15 cellular contexts compared by ENCODE assay signal in genomic region chr11:48094643-48095339, GRCh38.
A peak's percentile ranks its signal among the peaks of the same experiment; 100 is the strongest.
DNase-seq lines count a peak whose midpoint lies in the region; ATAC-seq and TF ChIP-seq lines count a peak whose summit lies in the region.
"Had no signal": no experiment of that assay in that cellular context is flagged by ENCODE, and none has a peak within 500 bp of the region (broad histone marks: within the 10 kb centered on the region; RNA-seq: fewer than 3 reads in every experiment).

No MANE protein-coding gene starts in this region.

- peaks cover 57% of the 10 kb centered on the region for H3K4me1 Mint-ChIP-seq in T-helper 1 cell treated with Interleukin-12 subunit alpha and Interleukin-12 subunit beta and Interleukin-4 antibody, amounts not matched to agents 30 μg/mL and 1 μg/mL, for 36 hours (ENCODE audit: low read depth)
- H3K4me1 Mint-ChIP-seq in brain (peaks cover 62% of the 10 kb centered on the region), memory B cell (peaks cover 39% of the 10 kb centered on the region)

- intact Hi-C loops in posterior vena cava (cut with DNase I): no loop called here

- DNase-seq in T-helper 1 cell (no peak), memory B cell (ENCODE audit: low spot score in 2 of 2) (no peak), superior temporal gyrus (ENCODE audit: extremely low spot score) (peak; percentile 89), posterior vena cava (ENCODE audit: low spot score) (no peak), germinal center (ENCODE audit: low spot score) (no peak), SW480 (ENCODE audit: low spot score) (no peak)
- DNase-seq: activated CD4-positive, CD25-positive, alpha-beta regulatory T cell treated with anti-CD3 and anti-CD28 coated beads, Interleukin-2, amount 50 U/mL, for 72 hours; activated T-cell treated with anti-CD3 and anti-CD28 coated beads for 4 hours; effector CD8-positive, alpha-beta T cell; GF-D8; mucosa of descending colon; NCI-H1048 had no signal

- peaks cover 25% of the 10 kb centered on the region for H3K36me3 Mint-ChIP-seq in T-helper 1 cell treated with Interleukin-12 subunit alpha and Interleukin-12 subunit beta and Interleukin-4 antibody, amounts not matched to agents 30 μg/mL and 1 μg/mL, for 36 hours (ENCODE audit: low read depth)
- H3K36me3 Mint-ChIP-seq in brain (no peaks in the 10 kb centered on the region), memory B cell (no peaks in the 10 kb centered on the region)
- H3K36me3 Mint-ChIP-seq: IgD-negative memory B cell had no signal

- H3K4me3 Mint-ChIP-seq in T-helper 1 cell treated with Interleukin-12 subunit alpha and Interleukin-12 subunit beta and Interleukin-4 antibody, amounts not matched to agents 30 μg/mL and 1 μg/mL, for 36 hours: no peak overlapping the region
- peak overlapping the region in 2 of 5 experiments; percentile 9 to 23 for H3K4me3 Mint-ChIP-seq in brain
- no peak overlapping the region for H3K4me3 Mint-ChIP-seq in memory B cell

- no peak for ATAC-seq in memory B cell (ENCODE audit: low read depth)

- no peaks in the 10 kb centered on the region for H3K9me3 Mint-ChIP-seq in T-helper 1 cell treated with Interleukin-12 subunit alpha and Interleukin-12 subunit beta and Interleukin-4 antibody, amounts not matched to agents 30 μg/mL and 1 μg/mL, for 36 hours
- H3K9me3 Mint-ChIP-seq in brain (no peaks in the 10 kb centered on the region), memory B cell (no peaks in the 10 kb centered on the region)
- H3K9me3 Mint-ChIP-seq: IgD-negative memory B cell had no signal

- H3K27me3 Mint-ChIP-seq in T-helper 1 cell treated with Interleukin-12 subunit alpha and Interleukin-12 subunit beta and Interleukin-4 antibody, amounts not matched to agents 30 μg/mL and 1 μg/mL, for 36 hours (ENCODE audit: low read depth): no peaks in the 10 kb centered on the region
- peaks cover 3% of the 10 kb centered on the region for H3K27me3 Mint-ChIP-seq in brain
- H3K27me3 Mint-ChIP-seq in memory B cell: no peaks in the 10 kb centered on the region

- H3K27ac Mint-ChIP-seq in T-helper 1 cell treated with Interleukin-12 subunit alpha and Interleukin-12 subunit beta and Interleukin-4 antibody, amounts not matched to agents 30 μg/mL and 1 μg/mL, for 36 hours: peak overlapping the region; percentile 74
- H3K27ac Mint-ChIP-seq in brain (peak overlapping the region in 4 of 5 experiments; percentile 69 to 90 (median 75)), memory B cell (peak overlapping the region; percentile 39)

- no peak for TF ChIP-seq CTCF in brain (conservative IDR thresholded peaks at IDR 0.05)
